In genomic region chr1:37513795-37514349, GRCh38 we compare ENCODE assay signal across 1 cellular context.
TF ChIP-seq lines count a peak whose summit lies in the region.

No MANE protein-coding gene starts in this region.

TF ChIP-seq in H1, 55 proteins besides CTCF, POLR2A, EP300 and RAD21:
- no peak for TF ChIP-seq EZH2 (IDR thresholded peaks at IDR 0.05; ENCODE audit: low read depth, low read length, severe bottlenecking)
- no peak for TF ChIP-seq ASH2L (IDR thresholded peaks at IDR 0.05; ENCODE audit: low read length)
- no peak for TF ChIP-seq NANOG (IDR thresholded peaks at IDR 0.05; ENCODE audit: insufficient read depth, low read depth, low read length, poor library complexity, severe bottlenecking)
- TF ChIP-seq TEAD4 (IDR thresholded peaks at IDR 0.05; ENCODE audit: low read depth, low read length): 0 out of 2 replicates have a peak, but pooled peaks have one; percentile 11
- no peak for TF ChIP-seq RBBP5 (IDR thresholded peaks at IDR 0.05; ENCODE audit: borderline replicate concordance, low read depth, low read length)
- no peak for TF ChIP-seq TAF7 (optimal IDR thresholded peaks at IDR 0.05; ENCODE audit: borderline replicate concordance, low read depth, low read length)
- no peak for TF ChIP-seq CEBPB (IDR thresholded peaks at IDR 0.05; ENCODE audit: low read depth, low read length)
- TF ChIP-seq SIN3A (conservative IDR thresholded peaks at IDR 0.05 in 1 of 2, IDR thresholded peaks at IDR 0.05 in 1 of 2; ENCODE audit: low read depth in 1 of 2, low read length in 2 of 2): peak; percentile 71 to 72; a peak in 1 of 4 replicates
- no peak for TF ChIP-seq BACH1 (IDR thresholded peaks at IDR 0.05; ENCODE audit: low read length)
- TF ChIP-seq RFX5 (IDR thresholded peaks at IDR 0.05; ENCODE audit: borderline replicate concordance, low read depth, low read length): no peak
- TF ChIP-seq GABPA (IDR thresholded peaks at IDR 0.05; ENCODE audit: borderline replicate concordance, insufficient read depth, low read length): no peak
- TF ChIP-seq SRF (IDR thresholded peaks at IDR 0.05; ENCODE audit: low read depth, low read length): no peak
- TF ChIP-seq MAFK (IDR thresholded peaks at IDR 0.05; ENCODE audit: low read depth, low read length): no peak
- TF ChIP-seq PHF8 (conservative IDR thresholded peaks at IDR 0.05; ENCODE audit: low read depth, low read length): no peak
- no peak for TF ChIP-seq JUN (IDR thresholded peaks at IDR 0.05; ENCODE audit: low read depth, low read length)
- TF ChIP-seq SP1 (IDR thresholded peaks at IDR 0.05; ENCODE audit: low read depth, low read length): no peak
- no peak for TF ChIP-seq KDM4A (IDR thresholded peaks at IDR 0.05; ENCODE audit: low read depth, low read length, severe bottlenecking)
- no peak for TF ChIP-seq CHD2 (IDR thresholded peaks at IDR 0.05; ENCODE audit: low read length)
- TF ChIP-seq HDAC6 (IDR thresholded peaks at IDR 0.05; ENCODE audit: low read depth, low read length): no peak
- no peak for TF ChIP-seq CTBP2 (IDR thresholded peaks at IDR 0.05; ENCODE audit: borderline replicate concordance, insufficient read depth, insufficient read length, low read length)
- no peak for TF ChIP-seq ZNF274 (IDR thresholded peaks at IDR 0.05; ENCODE audit: borderline replicate concordance, extremely low read depth, low read length)
- no peak for TF ChIP-seq SP2 (IDR thresholded peaks at IDR 0.05; ENCODE audit: low read length)
- no peak for TF ChIP-seq SIX5 (IDR thresholded peaks at IDR 0.05; ENCODE audit: low read depth, low read length)
- TF ChIP-seq RXRA (IDR thresholded peaks at IDR 0.05; ENCODE audit: insufficient read depth, low read depth, low read length): no peak
- TF ChIP-seq ATF2 (IDR thresholded peaks at IDR 0.05; ENCODE audit: low read length): no peak
- TF ChIP-seq CHD1 (IDR thresholded peaks at IDR 0.05; ENCODE audit: low read depth, low read length): no peak
- TF ChIP-seq SAP30 (IDR thresholded peaks at IDR 0.05; ENCODE audit: insufficient read depth, insufficient replicate concordance, low read length): peak; percentile 88
- no peak for TF ChIP-seq TBP (IDR thresholded peaks at IDR 0.05; ENCODE audit: low read depth, low read length)
- TF ChIP-seq EGR1 (IDR thresholded peaks at IDR 0.05; ENCODE audit: borderline replicate concordance, low read depth, low read length): peak; percentile 34; the same call in 1 of the 2 replicates
- TF ChIP-seq CHD7 (IDR thresholded peaks at IDR 0.05; ENCODE audit: insufficient replicate concordance, low read length): no peak
- TF ChIP-seq FOSL1 (IDR thresholded peaks at IDR 0.05; ENCODE audit: insufficient read depth, low read depth, low read length): no peak
- no peak for TF ChIP-seq CBX5 (IDR thresholded peaks at IDR 0.05; ENCODE audit: low read depth, low read length)
- TF ChIP-seq HDAC2 (IDR thresholded peaks at IDR 0.05; ENCODE audit: borderline replicate concordance in 1 of 2, low read depth in 2 of 2, low read length in 2 of 2): 0 out of 4 replicates have a peak, but pooled peaks have one; percentile 26 to 57
- TF ChIP-seq BRCA1 (IDR thresholded peaks at IDR 0.05; ENCODE audit: low read depth, low read length): no peak
